Comparison of ENCODE assay signal across 2 cellular contexts in the genomic region with DNA sequence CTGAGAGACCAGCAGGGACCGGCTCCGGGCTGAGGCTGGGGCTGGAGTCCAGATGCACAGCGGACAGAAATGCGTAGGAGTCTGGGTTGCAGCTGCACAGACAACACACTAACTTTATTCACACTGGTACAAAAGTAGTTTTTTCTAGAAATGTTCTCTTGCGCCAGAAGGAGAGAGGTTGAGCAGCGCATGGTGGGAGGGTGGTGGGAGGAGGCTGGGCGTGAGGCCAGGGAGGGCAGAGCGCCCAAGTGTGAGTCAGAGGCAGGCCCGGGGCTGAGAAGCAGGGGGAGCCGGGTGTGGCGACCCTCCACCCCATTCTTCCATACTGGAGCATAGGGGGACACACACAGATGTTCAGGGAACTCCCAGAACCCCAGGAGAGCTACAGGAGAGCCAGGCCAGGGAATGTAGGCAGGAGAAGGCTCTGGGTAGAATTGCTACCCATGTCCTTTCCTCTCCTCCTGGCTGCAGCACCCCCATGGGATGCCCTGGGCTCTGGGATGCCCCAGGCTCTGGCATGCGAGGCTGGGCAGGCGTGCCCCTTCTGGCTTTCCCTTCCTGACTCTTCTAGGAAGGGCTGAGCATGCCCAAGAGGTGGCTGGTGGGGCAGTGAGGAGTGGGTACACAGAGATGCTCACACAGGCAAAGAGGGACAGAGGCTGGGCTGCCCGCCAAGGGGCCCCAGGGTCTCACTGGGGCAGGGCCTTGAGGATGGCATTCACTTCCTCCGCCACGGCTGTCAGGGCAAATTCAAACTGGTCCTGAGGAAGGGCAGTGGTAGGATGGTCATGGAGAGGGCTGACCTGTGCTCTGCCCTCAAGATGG.
TF ChIP-seq lines count a peak whose summit lies in the region.

No MANE protein-coding gene starts in this region.

TF ChIP-seq in GM12891, 5 proteins besides CTCF, POLR2A, EP300 and RAD21:
- TF ChIP-seq POLR2AphosphoS5 (IDR thresholded peaks at IDR 0.05; ENCODE audit: low read depth, low read length): no peak
- TF ChIP-seq POU2F2 (IDR thresholded peaks at IDR 0.05; ENCODE audit: low read depth, low read length): no peak
- TF ChIP-seq PAX5 (IDR thresholded peaks at IDR 0.05; ENCODE audit: insufficient read depth, low read length, severe bottlenecking): no peak
- TF ChIP-seq SPI1 (IDR thresholded peaks at IDR 0.05; ENCODE audit: low read depth, low read length): no peak
- no peak for TF ChIP-seq TAF1 (IDR thresholded peaks at IDR 0.05; ENCODE audit: low read depth, low read length)

TF ChIP-seq in HEK293T, 16 proteins besides CTCF, POLR2A, EP300 and RAD21:
- TF ChIP-seq ZNF384 (IDR thresholded peaks at IDR 0.05) (no peak), CTBP1 (IDR thresholded peaks at IDR 0.05; ENCODE audit: borderline replicate concordance) (no peak), ARNT (IDR thresholded peaks at IDR 0.05) (no peak), FOXM1 (IDR thresholded peaks at IDR 0.05; ENCODE audit: borderline replicate concordance) (no peak), LEF1 (IDR thresholded peaks at IDR 0.05; ENCODE audit: borderline replicate concordance) (no peak), NFRKB (IDR thresholded peaks at IDR 0.05) (no peak), BHLHE40 (IDR thresholded peaks at IDR 0.05; ENCODE audit: borderline replicate concordance) (no peak), ELF4 (IDR thresholded peaks at IDR 0.05) (no peak)
